20 cellular contexts compared by ENCODE assay signal in genomic region chr12:105077435-105077834, GRCh38.
"Had no signal": no experiment of that assay in that cellular context is flagged by ENCODE, and none has a peak within 500 bp of the region (broad histone marks: within the 10 kb centered on the region; RNA-seq: fewer than 3 reads in every experiment).

No MANE protein-coding gene starts in this region.

- H3K36me3 ChIP-seq: vagina had no signal

- H3K4me3 ChIP-seq: dorsolateral prefrontal cortex, skin epidermis, vagina had no signal

- H3K9me3 ChIP-seq: vagina had no signal

- ATAC-seq: activated T-helper 17 cell treated with anti-CD3 and anti-CD28 coated beads, Interleukin-2, amount 50 U/mL, for 72 hours had no signal

- DNase-seq: activated B cell treated with CpG ODN at 0.5 μM for 24 hours; activated CD4-positive, alpha-beta memory T cell treated with anti-CD3 and anti-CD28 coated beads for 36 hours; activated CD4-positive, alpha-beta T cell treated with anti-CD3 and anti-CD28 coated beads for 4 hours; activated naive CD4-positive, alpha-beta T cell treated with Interleukin-2 at 50 U/mL for 16 hours; anterior cingulate cortex; dorsolateral prefrontal cortex; foreskin melanocyte; glutamatergic neuron; hippocampal formation; islet precursor cell; midbrain; nephron progenitor cell; nucleus accumbens; retina; T-helper 1 cell; T-helper 9 cell; trophoblast cell had no signal

- H3K27me3 ChIP-seq: dorsolateral prefrontal cortex, vagina had no signal

- H3K27ac ChIP-seq: dorsolateral prefrontal cortex, skin epidermis, vagina had no signal
